In the genomic region with DNA sequence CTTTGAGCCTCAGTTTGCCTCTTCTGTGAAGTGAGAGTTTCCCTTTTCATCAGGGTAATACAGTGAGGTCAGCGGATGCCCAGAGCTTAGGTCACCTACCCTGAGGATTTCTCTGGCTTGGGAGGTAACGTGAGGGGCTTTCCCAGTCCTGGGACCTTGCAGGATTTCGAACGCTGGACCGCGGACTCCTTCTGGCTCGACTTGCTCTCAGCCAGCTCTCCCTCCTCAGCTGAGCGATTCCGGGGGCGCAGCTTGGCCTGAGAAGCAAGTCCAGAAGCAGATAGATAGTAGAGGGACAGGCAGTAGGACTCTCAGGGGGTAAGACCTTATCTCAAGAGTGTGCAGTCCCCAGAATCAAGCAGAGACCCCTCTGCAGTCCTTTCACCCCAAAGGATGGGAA, we compare ENCODE assay signal across 40 cellular contexts. TPM values are rescaled to one million over a fixed set of nuclear protein-coding genes. Genes with fewer than 3 reads are reported as not detected.
"Had no signal": no experiment of that assay in that cellular context is flagged by ENCODE, and none has a peak within 500 bp of the region (broad histone marks: within the 10 kb centered on the region; RNA-seq: fewer than 3 reads in every experiment).

No MANE protein-coding gene starts in this region.

- H3K4me3 Mint-ChIP-seq: activated B cell treated with CpG ODN at 0.5 μM for 24 hours; activated CD4-positive, alpha-beta memory T cell treated with anti-CD3 and anti-CD28 coated beads for 36 hours; activated CD4-positive, alpha-beta T cell treated with anti-CD3 and anti-CD28 coated beads, Interleukin-2, amount 10 ng/mL, durations not matched to agents 24 days and 14 days; activated CD8-positive, alpha-beta T cell treated with anti-CD3 and anti-CD28 coated beads for 36 hours; activated naive CD4-positive, alpha-beta T cell treated with anti-CD3 and anti-CD28 coated beads, Interleukin-2, amount 10 ng/mL, durations not matched to agents 7 days and 5 days; activated naive CD4-positive, alpha-beta T cell treated with anti-CD3 and anti-CD28 coated beads, Interleukin-2, amount 50 U/mL, for 24 hours; activated naive CD8-positive, alpha-beta T cell; activated naive CD8-positive, alpha-beta T cell treated with anti-CD3 and anti-CD28 coated beads, Interleukin-2, amount 10 ng/mL, durations not matched to agents 7 days and 5 days; activated naive CD8-positive, alpha-beta T cell treated with anti-CD3 and anti-CD28 coated beads, Interleukin-2, amount 50 U/mL, for 24 hours; activated T-cell treated with anti-CD3 and anti-CD28 coated beads, Interleukin-2, amount 50 U/mL, for 4 hours; activated T-cell treated with anti-CD3 and anti-CD28 coated beads, Interleukin-2, amount 50 U/mL, for 72 hours; activated T-helper 1 cell treated with anti-CD3 and anti-CD28 coated beads, Interleukin-12 subunit alpha, Interleukin-12 subunit beta, Interleukin-2, Interleukin-4 antibody, amounts not matched to agents 30 ng/mL and 10 ng/mL and 1 ng/mL, durations not matched to agents 14 hours and 24 hours and 36 hours; activated T-helper 17 cell treated with anti-CD3 and anti-CD28 coated beads, Interleukin-2, amount 50 U/mL, for 72 hours; brain; central memory CD8-positive, alpha-beta T cell; T-helper 1 cell treated with Interleukin-12 subunit alpha and Interleukin-12 subunit beta and Interleukin-4 antibody, amounts not matched to agents 30 μg/mL and 1 μg/mL, for 36 hours; T-helper 2 cell treated with Interferon-gamma antibody and Interleukin-4, amounts not matched to agents 5 μg/mL and 100 μg/mL, for 36 hours had no signal

- H3K4me1 Mint-ChIP-seq: activated B cell treated with CpG ODN at 0.5 μM for 24 hours; activated CD4-positive, alpha-beta T cell treated with anti-CD3 and anti-CD28 coated beads, Interleukin-2, amount 10 ng/mL, durations not matched to agents 24 days and 14 days; activated naive CD4-positive, alpha-beta T cell treated with anti-CD3 and anti-CD28 coated beads, Interleukin-2, amount 10 ng/mL, durations not matched to agents 7 days and 5 days; activated naive CD4-positive, alpha-beta T cell treated with anti-CD3 and anti-CD28 coated beads, Interleukin-2, amount 50 U/mL, for 24 hours; activated naive CD8-positive, alpha-beta T cell treated with anti-CD3 and anti-CD28 coated beads, Interleukin-2, amount 50 U/mL, for 24 hours; activated T-helper 17 cell treated with anti-CD3 and anti-CD28 coated beads, Interleukin-2, amount 50 U/mL, for 72 hours; central memory CD8-positive, alpha-beta T cell had no signal

- H3K27ac Mint-ChIP-seq: activated B cell treated with CpG ODN at 0.5 μM for 24 hours; activated CD4-positive, alpha-beta memory T cell treated with anti-CD3 and anti-CD28 coated beads for 36 hours; activated CD4-positive, alpha-beta T cell treated with anti-CD3 and anti-CD28 coated beads, Interleukin-2, amount 10 ng/mL, durations not matched to agents 24 days and 14 days; activated CD8-positive, alpha-beta T cell treated with anti-CD3 and anti-CD28 coated beads for 36 hours; activated naive CD4-positive, alpha-beta T cell treated with anti-CD3 and anti-CD28 coated beads, Interleukin-2, amount 10 ng/mL, durations not matched to agents 7 days and 5 days; activated naive CD4-positive, alpha-beta T cell treated with anti-CD3 and anti-CD28 coated beads, Interleukin-2, amount 50 U/mL, for 24 hours; activated naive CD8-positive, alpha-beta T cell; activated naive CD8-positive, alpha-beta T cell treated with anti-CD3 and anti-CD28 coated beads, Interleukin-2, amount 10 ng/mL, durations not matched to agents 7 days and 5 days; activated naive CD8-positive, alpha-beta T cell treated with anti-CD3 and anti-CD28 coated beads, Interleukin-2, amount 50 U/mL, for 24 hours; activated T-cell treated with anti-CD3 and anti-CD28 coated beads, Interleukin-2, amount 50 U/mL, for 72 hours; activated T-helper 1 cell treated with anti-CD3 and anti-CD28 coated beads, Interleukin-12 subunit alpha, Interleukin-12 subunit beta, Interleukin-2, Interleukin-4 antibody, amounts not matched to agents 30 ng/mL and 10 ng/mL and 1 ng/mL, durations not matched to agents 14 hours and 24 hours and 36 hours; activated T-helper 17 cell treated with anti-CD3 and anti-CD28 coated beads, Interleukin-2, amount 50 U/mL, for 72 hours; brain; T-helper 1 cell treated with Interleukin-12 subunit alpha and Interleukin-12 subunit beta and Interleukin-4 antibody, amounts not matched to agents 30 μg/mL and 1 μg/mL, for 36 hours; T-helper 2 cell treated with Interferon-gamma antibody and Interleukin-4, amounts not matched to agents 5 μg/mL and 100 μg/mL, for 36 hours had no signal

- H3K9me3 Mint-ChIP-seq: activated CD4-positive, alpha-beta T cell treated with anti-CD3 and anti-CD28 coated beads, Interleukin-2, amount 10 ng/mL, durations not matched to agents 24 days and 14 days; activated naive CD4-positive, alpha-beta T cell treated with anti-CD3 and anti-CD28 coated beads, Interleukin-2, amount 50 U/mL, for 24 hours; central memory CD8-positive, alpha-beta T cell; T-helper 2 cell treated with Interferon-gamma antibody and Interleukin-4, amounts not matched to agents 5 μg/mL and 100 μg/mL, for 36 hours had no signal

- H3K4me3 ChIP-seq: ascending aorta, cardiac muscle cell had no signal

- H3K27ac ChIP-seq: ascending aorta, cardiac muscle cell, VCaP had no signal

- H3K27me3 ChIP-seq: ascending aorta, cardiac muscle cell had no signal

- H3K27me3 Mint-ChIP-seq: activated B cell treated with CpG ODN at 0.5 μM for 24 hours; activated CD4-positive, alpha-beta memory T cell treated with anti-CD3 and anti-CD28 coated beads for 36 hours; activated CD4-positive, alpha-beta T cell treated with anti-CD3 and anti-CD28 coated beads, Interleukin-2, amount 10 ng/mL, durations not matched to agents 24 days and 14 days; activated CD8-positive, alpha-beta T cell treated with anti-CD3 and anti-CD28 coated beads for 36 hours; activated naive CD4-positive, alpha-beta T cell treated with anti-CD3 and anti-CD28 coated beads, Interleukin-2, amount 10 ng/mL, durations not matched to agents 7 days and 5 days; activated naive CD4-positive, alpha-beta T cell treated with anti-CD3 and anti-CD28 coated beads, Interleukin-2, amount 50 U/mL, for 24 hours; activated naive CD8-positive, alpha-beta T cell; activated naive CD8-positive, alpha-beta T cell treated with anti-CD3 and anti-CD28 coated beads, Interleukin-2, amount 10 ng/mL, durations not matched to agents 7 days and 5 days; activated naive CD8-positive, alpha-beta T cell treated with anti-CD3 and anti-CD28 coated beads, Interleukin-2, amount 50 U/mL, for 24 hours; activated T-helper 17 cell treated with anti-CD3 and anti-CD28 coated beads, Interleukin-2, amount 50 U/mL, for 72 hours; brain; central memory CD8-positive, alpha-beta T cell had no signal

- DNase-seq: activated B cell treated with CpG ODN at 0.5 μM for 24 hours; activated CD4-positive, alpha-beta memory T cell treated with anti-CD3 and anti-CD28 coated beads for 36 hours; activated CD4-positive, alpha-beta T cell treated with anti-CD3 and anti-CD28 coated beads for 4 hours; activated CD4-positive, alpha-beta T cell treated with anti-CD3 and anti-CD28 coated beads, Interleukin-2, amount 10 ng/mL, durations not matched to agents 24 days and 14 days; activated CD4-positive, alpha-beta T cell treated with anti-CD3 and anti-CD28 coated beads, Interleukin-2, amount 50 U/mL, for 1 hour; activated CD4-positive, alpha-beta T cell treated with anti-CD3 and anti-CD28 coated beads, Interleukin-2, amount 50 U/mL, for 4 hours; activated CD4-positive, CD25-positive, alpha-beta regulatory T cell treated with anti-CD3 and anti-CD28 coated beads, Interleukin-2, amount 50 U/mL, for 72 hours; activated CD8-positive, alpha-beta memory T cell treated with anti-CD3 and anti-CD28 coated beads, Interleukin-2, amount 50 U/mL, for 4 hours; activated CD8-positive, alpha-beta T cell treated with anti-CD3 and anti-CD28 coated beads for 36 hours; activated effector memory CD4-positive, alpha-beta T cell treated with Interleukin-2 at 50 U/mL for 16 hours; activated gamma-delta T cell; activated naive CD4-positive, alpha-beta T cell treated with anti-CD3 and anti-CD28 coated beads, Interleukin-2, amount 10 ng/mL, durations not matched to agents 7 days and 5 days; activated naive CD4-positive, alpha-beta T cell treated with Interleukin-2 at 50 U/mL for 16 hours; activated naive CD8-positive, alpha-beta T cell treated with anti-CD3 and anti-CD28 coated beads, Interleukin-2, amount 10 ng/mL, durations not matched to agents 7 days and 5 days; activated naive CD8-positive, alpha-beta T cell treated with anti-CD3 and anti-CD28 coated beads, Interleukin-2, amount 50 U/mL, for 24 hours; activated T-cell treated with anti-CD3 and anti-CD28 coated beads for 4 hours; activated T-cell treated with anti-CD3 and anti-CD28 coated beads, Interleukin-2, amount 50 U/mL, for 1 hour; activated T-cell treated with anti-CD3 and anti-CD28 coated beads, Interleukin-2, amount 50 U/mL, for 4 hours; activated T-cell treated with anti-CD3 and anti-CD28 coated beads, Interleukin-2, amount 50 U/mL, for 72 hours; amygdala; anterior cingulate cortex; caudate nucleus; cerebellar nuclear complex; T-helper 1 cell; T-helper 2 cell; T-helper 9 cell had no signal

- ATAC-seq: activated CD8-positive, alpha-beta T cell treated with anti-CD3 and anti-CD28 coated beads for 36 hours; activated naive CD8-positive, alpha-beta T cell treated with anti-CD3 and anti-CD28 coated beads, Interleukin-2, amount 50 U/mL, for 24 hours; activated T-cell treated with anti-CD3 and anti-CD28 coated beads, Interleukin-2, amount 50 U/mL, for 4 hours; activated T-cell treated with anti-CD3 and anti-CD28 coated beads, Interleukin-2, amount 50 U/mL, for 72 hours; activated T-helper 17 cell treated with anti-CD3 and anti-CD28 coated beads, Interleukin-2, amount 50 U/mL, for 72 hours had no signal

RNA-seq across cellular contexts. Expression of a gene that starts 37.4 kb away (rescaled TPM):
- total RNA-seq: activated B cell treated with CpG ODN at 0.5 μM for 24 hours; activated CD4-positive, alpha-beta memory T cell treated with anti-CD3 and anti-CD28 coated beads for 36 hours; activated CD4-positive, alpha-beta T cell treated with anti-CD3 and anti-CD28 coated beads, Interleukin-2, amount 10 ng/mL, durations not matched to agents 24 days and 14 days; activated CD8-positive, alpha-beta memory T cell treated with anti-CD3 and anti-CD28 coated beads for 36 hours; activated CD8-positive, alpha-beta T cell treated with anti-CD3 and anti-CD28 coated beads for 36 hours; activated naive CD8-positive, alpha-beta T cell treated with anti-CD3 and anti-CD28 coated beads, Interleukin-2, amount 10 ng/mL, durations not matched to agents 7 days and 5 days; activated T-cell treated with anti-CD3 and anti-CD28 coated beads, Interleukin-2, amount 50 U/mL, for 4 hours; activated T-cell treated with anti-CD3 and anti-CD28 coated beads, Interleukin-2, amount 50 U/mL, for 72 hours; activated T-helper 1 cell treated with anti-CD3 and anti-CD28 coated beads, Interleukin-12 subunit alpha, Interleukin-12 subunit beta, Interleukin-2, Interleukin-4 antibody, amounts not matched to agents 30 ng/mL and 10 ng/mL and 1 ng/mL, durations not matched to agents 14 hours and 24 hours and 36 hours; activated T-helper 17 cell treated with anti-CD3 and anti-CD28 coated beads, Interleukin-2, amount 50 U/mL, for 72 hours; ascending aorta; bronchial epithelial cell; chondrocyte had no signal
